In the genomic region with DNA sequence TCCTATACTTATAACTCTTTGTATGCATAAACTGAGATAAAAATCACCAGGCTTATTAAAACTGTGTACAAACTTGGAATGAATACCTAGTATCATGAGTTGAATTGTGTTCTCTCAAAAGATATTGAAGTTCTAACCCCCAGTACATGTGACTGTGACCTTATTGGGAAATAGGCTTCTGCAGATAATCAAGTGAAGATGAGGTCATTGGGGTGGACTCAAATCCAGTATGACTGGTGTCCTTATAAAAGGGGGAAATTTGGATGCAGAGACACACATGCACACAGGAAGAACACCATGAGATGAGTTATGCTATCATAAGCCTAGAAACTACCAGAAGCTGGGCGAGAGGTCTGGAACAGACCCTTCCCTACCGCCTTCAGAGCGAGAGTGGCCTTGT, we compare ENCODE assay signal across 25 cellular contexts.
"Had no signal": no experiment of that assay in that cellular context is flagged by ENCODE, and none has a peak within 500 bp of the region (broad histone marks: within the 10 kb centered on the region; RNA-seq: fewer than 3 reads in every experiment).

No MANE protein-coding gene starts in this region.

- DNase-seq: activated CD4-positive, alpha-beta memory T cell treated with anti-CD3 and anti-CD28 coated beads, Interleukin-2, amount 10 ng/mL, durations not matched to agents 7 days and 5 days; activated CD4-positive, alpha-beta T cell treated with anti-CD3 and anti-CD28 coated beads, Interleukin-2, amount 10 ng/mL, durations not matched to agents 7 days and 5 days; activated CD4-positive, CD25-positive, alpha-beta regulatory T cell treated with anti-CD3 and anti-CD28 coated beads, Interleukin-2, amount 50 U/mL, for 72 hours; activated CD8-positive, alpha-beta memory T cell treated with anti-CD3 and anti-CD28 coated beads, Interleukin-2, amount 50 U/mL, for 48 hours; activated gamma-delta T cell; activated naive CD4-positive, alpha-beta T cell treated with anti-CD3 and anti-CD28 coated beads, Interleukin-2, amount 10 ng/mL, durations not matched to agents 7 days and 5 days; activated T-cell treated with anti-CD3 and anti-CD28 coated beads, Interleukin-2, amount 50 U/mL, for 24 hours; dermis blood vessel endothelial cell; effector CD8-positive, alpha-beta T cell; esophagus squamous epithelium; foreskin melanocyte; islet precursor cell; left ventricle myocardium superior; naive thymus-derived CD8-positive, alpha-beta T cell; nucleus accumbens; pancreas; sigmoid colon; stimulated activated CD4-positive, alpha-beta T cell treated with anti-CD3 and anti-CD28 coated beads, Interleukin-15, amount 100 ng/mL, for 24 hours; stimulated activated CD4-positive, alpha-beta T cell treated with anti-CD3 and anti-CD28 coated beads, Interleukin-2, amount 100 ng/mL, for 24 hours; stimulated activated naive CD4-positive, alpha-beta T cell; SW 1271; T-helper 9 cell; transverse colon; WERI-Rb-1 had no signal

- H3K4me3 ChIP-seq: esophagus squamous epithelium, pancreas, prostate gland, sigmoid colon, transverse colon had no signal
